13 cellular contexts compared by ENCODE assay signal in genomic region chr2:72793798-72794447, GRCh38. TPM values are rescaled to one million over a fixed set of nuclear protein-coding genes. Genes with fewer than 3 reads are reported as not detected.
A peak's percentile ranks its signal among the peaks of the same experiment; 100 is the strongest.
DNase-seq lines count a peak whose midpoint lies in the region; ATAC-seq and TF ChIP-seq lines count a peak whose summit lies in the region.
"Had no signal": no experiment of that assay in that cellular context is flagged by ENCODE, and none has a peak within 500 bp of the region (broad histone marks: within the 10 kb centered on the region; RNA-seq: fewer than 3 reads in every experiment).

No MANE protein-coding gene starts in this region.

- TF ChIP-seq CTCF in mammary epithelial cell (conservative IDR thresholded peaks at IDR 0.05 in 1 of 2, IDR thresholded peaks at IDR 0.05 in 1 of 2; ENCODE audit: extremely low read depth in 1 of 2, insufficient read depth in 1 of 2, low read depth in 1 of 2, low read length in 2 of 2) = no peak
- no peak for TF ChIP-seq CTCF in heart right ventricle (IDR thresholded peaks at IDR 0.05)

- H3K9ac ChIP-seq in mammary epithelial cell (ENCODE audit: insufficient read depth, low read length) = no peak overlapping the region

- WGBS in mammary epithelial cell (ENCODE audit: low coverage, missing lambda C conversion rate) = 64% methylated on average over 3 of the region's 3 CpGs
- 23 to 35% methylated on average over 3 of the region's 3 CpGs for WGBS in heart right ventricle, 2 donors

- no peaks in the 10 kb centered on the region for H4K20me1 ChIP-seq in mammary epithelial cell (ENCODE audit: insufficient read depth, low read length)

- no TSS peak for BruUV-seq in mammary epithelial cell (replicated peaks; lab: Mats Ljungman, UMichigan)

- no peak overlapping the region for H2AFZ ChIP-seq in mammary epithelial cell (ENCODE audit: low read depth, low read length)

- in situ Hi-C loops in mammary epithelial cell (cut with MboI; ENCODE audit: low sequenced_read_pairs in 2 of 2) = no loop called here

- H3K36me3 ChIP-seq in mammary epithelial cell (ENCODE audit: insufficient read depth, low read length) = no peaks in the 10 kb centered on the region
- no peaks in the 10 kb centered on the region for H3K36me3 ChIP-seq in heart right ventricle
- H3K36me3 ChIP-seq: Peyer's patch, stomach had no signal

- no peaks in the 10 kb centered on the region for H3K27me3 ChIP-seq in mammary epithelial cell (ENCODE audit: insufficient read depth, low read length)
- no peaks in the 10 kb centered on the region for H3K27me3 ChIP-seq in heart right ventricle
- H3K27me3 ChIP-seq: Peyer's patch, stomach had no signal

- peak; percentile 56 to 92 (median 84) for ATAC-seq in heart right ventricle
- ATAC-seq in naive thymus-derived CD8-positive, alpha-beta T cell = no peak
- ATAC-seq: left colon had no signal

- DNase-seq in HCEC 1CT = peak; percentile 55
- DNase-seq in mammary epithelial cell = no peak
- peak in 1 of 2 donors; percentile 21 for DNase-seq in heart right ventricle
- no peak for DNase-seq in iPS-NIHi7 (ENCODE audit: extremely low spot score)
- no peak for DNase-seq in naive thymus-derived CD8-positive, alpha-beta T cell
- DNase-seq in GOT3 (lab: John Stamatoyannopoulos, UW) = no peak
- DNase-seq: activated CD8-positive, alpha-beta memory T cell treated with anti-CD3 and anti-CD28 coated beads, Interleukin-2, amount 50 U/mL, for 48 hours; amygdala; DMS153; left colon; Peyer's patch; stomach had no signal

- H3K4me2 ChIP-seq in mammary epithelial cell (ENCODE audit: insufficient read depth, low read depth, low read length) = no peak overlapping the region

- intact Hi-C loops in mammary epithelial cell (cut with micrococcal nuclease) = no loop called here
- intact Hi-C loops in heart right ventricle (cut with DNase I) = loop anchor here in 1 of 10 donors (5.0 kb wide), 1 partner anchor 33 kb away; the partner anchor contains the start of gene EXOC6B

- H3K79me2 ChIP-seq in mammary epithelial cell (ENCODE audit: insufficient read depth, low read length) = peaks cover 58% of the 10 kb centered on the region

- POLR2A ChIA-PET in naive thymus-derived CD8-positive, alpha-beta T cell (lab: Charles Lee) = no interaction called here

- H3K4me3 ChIP-seq in mammary epithelial cell (replicated peaks in 1 of 3; ENCODE audit: insufficient read depth in 1 of 3, low read depth in 2 of 3, low read length in 3 of 3) (no peak overlapping the region), heart right ventricle (peak overlapping the region in 1 of 10 donors; percentile 3)
- H3K4me3 ChIP-seq: Peyer's patch, stomach had no signal

- CTCF ChIA-PET in mammary epithelial cell (lab: Charles Lee; ENCODE audit: low non-redundant PET) = interaction anchor here (0.7 kb wide), 1 partner anchor 21 kb away, joined by 4 read pairs; no protein-coding TSS in a partner anchor

- H3K9me3 ChIP-seq in mammary epithelial cell (replicated peaks; ENCODE audit: insufficient read depth, low read length) (no peaks in the 10 kb centered on the region), heart right ventricle (no peaks in the 10 kb centered on the region)
- H3K9me3 ChIP-seq: Peyer's patch, stomach had no signal

- dilution Hi-C loops in mammary epithelial cell (cut with HindIII; ENCODE audit: low sequenced_read_pairs) = no loop called here

- H3K4me1 ChIP-seq in mammary epithelial cell (ENCODE audit: insufficient read depth, low read length) (peaks cover 30% of the 10 kb centered on the region), heart right ventricle (peaks cover 0 to 57% (median 30%) of the 10 kb centered on the region in 9 donors)

- no peak overlapping the region for H3K4me3 Mint-ChIP-seq in naive thymus-derived CD8-positive, alpha-beta T cell

- no peak overlapping the region for H3K27ac Mint-ChIP-seq in naive thymus-derived CD8-positive, alpha-beta T cell

- H3K27me3 Mint-ChIP-seq in naive thymus-derived CD8-positive, alpha-beta T cell = no peaks in the 10 kb centered on the region

- H3K27ac ChIP-seq in mammary epithelial cell (ENCODE audit: insufficient read depth, low read depth, low read length) (peak overlapping the region; percentile 44), heart right ventricle (peak overlapping the region in 9 of 10 donors; percentile 24 to 72 (median 57)), temporal lobe (ENCODE audit: low read depth, low read length) (peak overlapping the region; percentile 13)
- H3K27ac ChIP-seq: Peyer's patch, stomach had no signal

- H3K36me3 Mint-ChIP-seq in naive thymus-derived CD8-positive, alpha-beta T cell = peaks cover 2 to 5% (median 5%) of the 10 kb centered on the region in 3 donors

- H3K4me1 Mint-ChIP-seq in naive thymus-derived CD8-positive, alpha-beta T cell = peaks cover 6 to 26% (median 9%) of the 10 kb centered on the region in 4 donors

- peaks cover 0 to 5% (median 0%) of the 10 kb centered on the region in 9 donors for H3K9me3 Mint-ChIP-seq in naive thymus-derived CD8-positive, alpha-beta T cell

RNA-seq across cellular contexts. Expression of gene EXOC6B, which starts 31.9 kb away (rescaled TPM):
- total RNA-seq in mammary epithelial cell = 10 to 100 TPM; 38.3 to 48.9 TPM
- 21.6 TPM for polyA plus RNA-seq in mammary epithelial cell
- polyA minus RNA-seq in mammary epithelial cell = 94.1 TPM
- 100 to 1,000 TPM in 9 of 10 donors, 10 to 100 TPM in 1; 97.9 to 243 (median 158) TPM for total RNA-seq in heart right ventricle
- 10 to 100 TPM; 16.3 to 20.2 TPM for polyA plus RNA-seq in heart right ventricle
- total RNA-seq in temporal lobe = 105 TPM
- 10 to 100 TPM; 19.5 to 20.1 TPM for total RNA-seq in naive thymus-derived CD8-positive, alpha-beta T cell
- polyA plus RNA-seq in naive thymus-derived CD8-positive, alpha-beta T cell = 1 to 10 TPM; 3.3 to 3.4 (median 3.3) TPM

Comparison
In these comparisons a context has a peak if more than half of its experiments do, and no peak if none do; other contexts are left out.
1. ATAC-seq: peak in heart right ventricle (8 of 8); none in naive thymus-derived CD8-positive, alpha-beta T cell (0 of 2).
2. Peak in every context shown above with its lines, with median percentiles within 50 percentile points of each other: H3K27ac ChIP-seq.